Comparison of ENCODE assay signal across 28 cellular contexts in genomic region chr12:99049774-99050173, GRCh38.
"Had no signal": no experiment of that assay in that cellular context is flagged by ENCODE, and none has a peak within 500 bp of the region (broad histone marks: within the 10 kb centered on the region; RNA-seq: fewer than 3 reads in every experiment).

No MANE protein-coding gene starts in this region.

- DNase-seq: activated CD4-positive, alpha-beta T cell treated with anti-CD3 and anti-CD28 coated beads for 48 hours; activated CD4-positive, alpha-beta T cell treated with anti-CD3 and anti-CD28 coated beads, Interleukin-2, amount 50 U/mL, for 48 hours; activated CD8-positive, alpha-beta memory T cell treated with anti-CD3 and anti-CD28 coated beads for 24 hours; activated effector memory CD4-positive, alpha-beta T cell treated with anti-CD3 and anti-CD28 coated beads, Interleukin-2, amount 50 U/mL, for 16 hours; activated naive CD4-positive, alpha-beta T cell treated with anti-CD3 and anti-CD28 coated beads, Interleukin-2, amount 10 ng/mL, durations not matched to agents 7 days and 5 days; activated naive CD8-positive, alpha-beta T cell treated with anti-CD3 and anti-CD28 coated beads, Interleukin-2, amount 10 ng/mL, durations not matched to agents 7 days and 5 days; dorsolateral prefrontal cortex; effector memory CD4-positive, alpha-beta T cell; glutamatergic neuron; left cardiac atrium; left ventricle myocardium superior; retina; stimulated activated CD4-positive, alpha-beta T cell treated with anti-CD3 and anti-CD28 coated beads, Interleukin-15, amount 100 ng/mL, for 24 hours; stimulated activated CD4-positive, alpha-beta T cell treated with anti-CD3 and anti-CD28 coated beads, Interleukin-2, amount 100 ng/mL, for 24 hours; stimulated activated naive CD8-positive, alpha-beta T cell treated with anti-CD3 and anti-CD28 coated beads, Interleukin-15, Interleukin-2, amounts not matched to agents 100 U/mL and 50 U/mL, for 24 hours; T-helper 9 cell; testis; transverse colon had no signal

- FAIRE-seq: frontal cortex, keratinocyte, TTC549, urothelium cell line had no signal

- H3K27me3 ChIP-seq: ascending aorta, cardiac muscle cell, dorsolateral prefrontal cortex, neutrophil, testis, transverse colon had no signal

- H3K36me3 ChIP-seq: ascending aorta, cardiac muscle cell, neutrophil, prostate gland, transverse colon had no signal

- H3K4me1 ChIP-seq: ascending aorta, prostate gland, testis, transverse colon had no signal

- H3K27ac ChIP-seq: ascending aorta, cardiac muscle cell, coronary artery, neutrophil, prostate gland, testis, transverse colon, VCaP had no signal

- H3K4me3 ChIP-seq: ascending aorta, cardiac muscle cell, coronary artery, dorsolateral prefrontal cortex, prostate gland, testis, transverse colon had no signal

- H3K9me3 ChIP-seq: neutrophil, prostate gland, testis had no signal
